In the genomic region with DNA sequence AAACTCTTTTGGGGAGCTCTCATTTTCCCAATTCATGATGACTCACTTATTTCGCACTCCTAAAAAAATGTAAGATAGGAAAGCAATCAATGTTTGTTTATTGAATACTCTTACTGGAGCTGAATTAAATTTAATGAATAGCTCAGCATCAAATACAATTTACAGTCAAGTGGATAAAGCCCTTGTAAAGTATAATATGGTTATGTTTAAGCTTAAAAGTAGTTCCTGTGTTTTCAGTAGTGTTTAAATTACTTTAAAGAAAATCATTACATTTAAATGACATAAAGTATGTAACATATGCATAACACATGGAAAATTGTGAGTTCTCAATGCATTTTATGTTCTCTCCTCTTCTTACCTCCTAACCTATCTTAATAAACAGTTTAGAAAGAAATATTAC, we compare ENCODE assay signal across 34 cellular contexts. TPM values are rescaled to one million over a fixed set of nuclear protein-coding genes. Genes with fewer than 3 reads are reported as not detected.
"Had no signal": no experiment of that assay in that cellular context is flagged by ENCODE, and none has a peak within 500 bp of the region (broad histone marks: within the 10 kb centered on the region; RNA-seq: fewer than 3 reads in every experiment).

A gene with protein sequence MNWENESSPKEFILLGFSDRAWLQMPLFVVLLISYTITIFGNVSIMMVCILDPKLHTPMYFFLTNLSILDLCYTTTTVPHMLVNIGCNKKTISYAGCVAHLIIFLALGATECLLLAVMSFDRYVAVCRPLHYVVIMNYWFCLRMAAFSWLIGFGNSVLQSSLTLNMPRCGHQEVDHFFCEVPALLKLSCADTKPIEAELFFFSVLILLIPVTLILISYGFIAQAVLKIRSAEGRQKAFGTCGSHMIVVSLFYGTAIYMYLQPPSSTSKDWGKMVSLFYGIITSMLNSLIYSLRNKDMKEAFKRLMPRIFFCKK (minus strand): TSS at position 101 of the 400 bp plus-strand sequence. CDS start 65 bp downstream, at position 36.

- H3K4me3 ChIP-seq: stomach, suprapubic skin, testis, thoracic aorta, thyroid gland, tibial artery, tibial nerve, transverse colon, upper lobe of left lung, upper lobe of right lung, uterus, vagina had no signal

- H3K9me3 ChIP-seq: suprapubic skin, testis, thoracic aorta, thyroid gland, tibial artery, tibial nerve, transverse colon, upper lobe of left lung, upper lobe of right lung, uterus, vagina had no signal

- ATAC-seq: stimulated activated effector memory CD8-positive, alpha-beta T cell treated with anti-CD3 and anti-CD28 coated beads, Interleukin-12 subunit alpha, Interleukin-12 subunit beta, amount 100 ng/mL, for 72 hours; stimulated activated memory B cell treated with anti-CD40 and anti-IgM and Interleukin-4, amounts not matched to agents 10 μg/mL and 1 μg/mL and 100 μg/mL, for 72 hours; stimulated activated naive B cell treated with anti-CD40 and anti-IgM and Interleukin-4, amounts not matched to agents 10 μg/mL and 1 μg/mL and 100 μg/mL, for 72 hours; stimulated activated naive CD8-positive, alpha-beta T cell treated with anti-CD3 and anti-CD28 coated beads, Interleukin-15, amount 100 ng/mL, for 72 hours; stimulated activated naive CD8-positive, alpha-beta T cell treated with anti-CD3 and anti-CD28 coated beads, Interleukin-15, Interleukin-2, amounts not matched to agents 100 U/mL and 50 U/mL, for 24 hours; upper lobe of right lung had no signal

- H3K4me3 Mint-ChIP-seq: stimulated activated effector memory CD8-positive, alpha-beta T cell treated with anti-CD3 and anti-CD28 coated beads, Interleukin-12 subunit alpha, Interleukin-12 subunit beta, amount 100 ng/mL, for 72 hours; stimulated activated memory B cell treated with anti-CD40 and anti-IgM and Interleukin-4, amounts not matched to agents 10 μg/mL and 1 μg/mL and 100 μg/mL, for 72 hours; stimulated activated naive B cell treated with anti-CD40 and anti-IgM and Interleukin-4, amounts not matched to agents 10 μg/mL and 1 μg/mL and 100 μg/mL, for 72 hours; stimulated activated naive CD8-positive, alpha-beta T cell treated with anti-CD3 and anti-CD28 coated beads, Interleukin-15, amount 100 ng/mL, for 72 hours; stimulated activated naive CD8-positive, alpha-beta T cell treated with anti-CD3 and anti-CD28 coated beads, Interleukin-15, Interleukin-2, amounts not matched to agents 100 ng/mL and 50 ng/mL, for 24 hours; type B pancreatic cell had no signal

- H3K27me3 ChIP-seq: suprapubic skin, testis, thyroid gland, tibial artery, tibial nerve, upper lobe of left lung, upper lobe of right lung, uterus, vagina had no signal

- H3K9me3 Mint-ChIP-seq: stimulated activated effector memory CD8-positive, alpha-beta T cell treated with anti-CD3 and anti-CD28 coated beads, Interleukin-12 subunit alpha, Interleukin-12 subunit beta, amount 100 ng/mL, for 72 hours; stimulated activated memory B cell treated with anti-CD40 and anti-IgM and Interleukin-4, amounts not matched to agents 10 μg/mL and 1 μg/mL and 100 μg/mL, for 72 hours; stimulated activated naive CD8-positive, alpha-beta T cell treated with anti-CD3 and anti-CD28 coated beads, Interleukin-15, amount 100 ng/mL, for 72 hours; stimulated activated naive CD8-positive, alpha-beta T cell treated with anti-CD3 and anti-CD28 coated beads, Interleukin-15, Interleukin-2, amounts not matched to agents 100 ng/mL and 50 ng/mL, for 24 hours; type B pancreatic cell had no signal

- H3K27ac Mint-ChIP-seq: stimulated activated effector memory CD8-positive, alpha-beta T cell treated with anti-CD3 and anti-CD28 coated beads, Interleukin-12 subunit alpha, Interleukin-12 subunit beta, amount 100 ng/mL, for 72 hours; stimulated activated memory B cell treated with anti-CD40 and anti-IgM and Interleukin-4, amounts not matched to agents 10 μg/mL and 1 μg/mL and 100 μg/mL, for 72 hours; stimulated activated naive B cell treated with anti-CD40 and anti-IgM and Interleukin-4, amounts not matched to agents 10 μg/mL and 1 μg/mL and 100 μg/mL, for 72 hours; stimulated activated naive CD8-positive, alpha-beta T cell treated with anti-CD3 and anti-CD28 coated beads, Interleukin-15, amount 100 ng/mL, for 72 hours; stimulated activated naive CD8-positive, alpha-beta T cell treated with anti-CD3 and anti-CD28 coated beads, Interleukin-15, Interleukin-2, amounts not matched to agents 100 ng/mL and 50 ng/mL, for 24 hours; type B pancreatic cell had no signal

- H3K36me3 ChIP-seq: stomach, suprapubic skin, thoracic aorta, thyroid gland, tibial artery, tibial nerve, transverse colon, upper lobe of left lung, upper lobe of right lung, uterus, vagina had no signal

- H3K4me1 Mint-ChIP-seq: stimulated activated effector memory CD8-positive, alpha-beta T cell treated with anti-CD3 and anti-CD28 coated beads, Interleukin-12 subunit alpha, Interleukin-12 subunit beta, amount 100 ng/mL, for 72 hours; stimulated activated memory B cell treated with anti-CD40 and anti-IgM and Interleukin-4, amounts not matched to agents 10 μg/mL and 1 μg/mL and 100 μg/mL, for 72 hours; stimulated activated naive B cell treated with anti-CD40 and anti-IgM and Interleukin-4, amounts not matched to agents 10 μg/mL and 1 μg/mL and 100 μg/mL, for 72 hours; stimulated activated naive CD8-positive, alpha-beta T cell treated with anti-CD3 and anti-CD28 coated beads, Interleukin-15, amount 100 ng/mL, for 72 hours had no signal

- DNase-seq: stimulated activated CD4-positive, alpha-beta T cell treated with anti-CD3 and anti-CD28 coated beads, Interleukin-2, amount 100 ng/mL, for 48 hours; stimulated activated CD4-positive, alpha-beta T cell treated with anti-CD3 and anti-CD28 coated beads, Interleukin-4, amount 100 ng/mL, for 1 hour; stimulated activated CD4-positive, alpha-beta T cell treated with anti-CD3 and anti-CD28 coated beads, Interleukin-4, amount 100 ng/mL, for 24 hours; stimulated activated CD4-positive, alpha-beta T cell treated with anti-CD3 and anti-CD28 coated beads, Interleukin-4, amount 100 ng/mL, for 4 hours; stimulated activated CD8-positive, alpha-beta memory T cell treated with anti-CD3 and anti-CD28 coated beads, Interleukin-4, amount 100 ng/mL, for 48 hours; stimulated activated naive B cell treated with anti-CD40 and anti-IgM and Interleukin-4, amounts not matched to agents 10 μg/mL and 1 μg/mL and 100 μg/mL, for 72 hours; stimulated activated naive CD4-positive, alpha-beta T cell; stimulated activated naive CD4-positive, alpha-beta T cell treated with Interleukin-2 at 50 U/mL for 16 hours; stimulated activated naive CD8-positive, alpha-beta T cell treated with anti-CD3 and anti-CD28 coated beads, Interleukin-15, amount 100 ng/mL, for 72 hours; stimulated activated naive CD8-positive, alpha-beta T cell treated with anti-CD3 and anti-CD28 coated beads, Interleukin-15, Interleukin-2, amounts not matched to agents 100 U/mL and 50 U/mL, for 24 hours; stomach; substantia nigra; testis; thyroid gland; tibial artery; transverse colon; trophoblast cell; upper lobe of left lung; upper lobe of right lung; uterus had no signal

- H3K36me3 Mint-ChIP-seq: stimulated activated effector memory CD8-positive, alpha-beta T cell treated with anti-CD3 and anti-CD28 coated beads, Interleukin-12 subunit alpha, Interleukin-12 subunit beta, amount 100 ng/mL, for 72 hours; stimulated activated memory B cell treated with anti-CD40 and anti-IgM and Interleukin-4, amounts not matched to agents 10 μg/mL and 1 μg/mL and 100 μg/mL, for 72 hours; stimulated activated naive B cell treated with anti-CD40 and anti-IgM and Interleukin-4, amounts not matched to agents 10 μg/mL and 1 μg/mL and 100 μg/mL, for 72 hours; type B pancreatic cell had no signal

- FAIRE-seq: urothelium cell line had no signal

- H3K4me1 ChIP-seq: stomach, suprapubic skin, testis, thyroid gland, tibial artery, tibial nerve, transverse colon, upper lobe of left lung, upper lobe of right lung, uterus, vagina had no signal

- H3K27ac ChIP-seq: stomach, suprapubic skin, testis, thoracic aorta, thyroid gland, tibial artery, tibial nerve, transverse colon, upper lobe of left lung, upper lobe of right lung, uterus, vagina had no signal

RNA-seq across cellular contexts. Expression of the gene that starts here (rescaled TPM):
- total RNA-seq: stomach, subcutaneous adipose tissue, suprapubic skin, temporal lobe, testis, thoracic aorta, thyroid gland, tibial nerve, transverse colon, upper lobe of left lung, upper lobe of right lung, ureter, urinary bladder, uterus, vagina had no signal
- polyA plus RNA-seq: stomach, thymus, urinary bladder had no signal
